ENCODE assay signal across 1 cellular context in the genomic region with DNA sequence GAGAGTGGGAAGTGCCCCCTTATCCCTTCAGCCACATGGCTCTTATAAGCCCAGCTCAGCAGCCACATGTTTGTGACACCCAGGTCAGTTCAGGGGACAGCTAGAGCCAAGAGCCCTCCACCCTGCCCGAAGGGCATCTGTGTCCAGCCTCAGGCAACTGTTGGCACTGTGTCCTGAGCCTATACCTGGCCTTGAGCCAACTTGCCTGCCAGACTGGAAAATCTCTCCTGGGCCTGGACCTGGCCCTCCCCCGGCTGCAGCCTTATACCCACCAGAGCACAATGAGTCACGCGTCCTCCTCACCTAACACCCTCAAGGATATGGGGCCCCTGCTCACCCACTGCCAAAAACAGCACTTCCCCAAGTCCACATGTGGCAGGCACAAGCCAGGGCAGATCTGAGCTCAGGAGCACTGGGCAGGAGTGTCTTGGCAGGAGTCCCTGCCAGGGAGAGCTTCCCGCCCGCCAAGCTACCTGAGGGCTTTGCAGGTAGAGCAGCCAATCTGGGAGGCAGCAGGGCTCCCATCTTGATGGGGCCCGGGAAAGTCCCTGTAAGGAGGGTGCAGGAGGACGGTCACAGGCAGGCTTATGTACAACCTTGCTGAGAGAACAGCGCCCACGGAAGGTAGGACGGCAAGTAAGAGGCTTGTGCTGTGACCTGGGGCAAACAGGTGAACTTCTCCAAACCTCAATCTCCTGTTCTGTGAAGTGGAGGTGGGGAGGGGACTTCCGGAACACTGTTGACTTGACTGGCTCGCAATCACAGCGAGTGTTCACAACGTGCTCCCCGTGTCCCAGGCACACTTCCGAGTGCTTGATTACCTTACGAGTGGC.
A peak's percentile ranks its signal among the peaks of the same experiment; 100 is the strongest.
TF ChIP-seq lines count a peak whose summit lies in the region.

No MANE protein-coding gene starts in this region.

TF ChIP-seq in K562, 482 proteins besides CTCF, POLR2A, EP300 and RAD21 (continued from another document):
- TF ChIP-seq, protein P1, sequence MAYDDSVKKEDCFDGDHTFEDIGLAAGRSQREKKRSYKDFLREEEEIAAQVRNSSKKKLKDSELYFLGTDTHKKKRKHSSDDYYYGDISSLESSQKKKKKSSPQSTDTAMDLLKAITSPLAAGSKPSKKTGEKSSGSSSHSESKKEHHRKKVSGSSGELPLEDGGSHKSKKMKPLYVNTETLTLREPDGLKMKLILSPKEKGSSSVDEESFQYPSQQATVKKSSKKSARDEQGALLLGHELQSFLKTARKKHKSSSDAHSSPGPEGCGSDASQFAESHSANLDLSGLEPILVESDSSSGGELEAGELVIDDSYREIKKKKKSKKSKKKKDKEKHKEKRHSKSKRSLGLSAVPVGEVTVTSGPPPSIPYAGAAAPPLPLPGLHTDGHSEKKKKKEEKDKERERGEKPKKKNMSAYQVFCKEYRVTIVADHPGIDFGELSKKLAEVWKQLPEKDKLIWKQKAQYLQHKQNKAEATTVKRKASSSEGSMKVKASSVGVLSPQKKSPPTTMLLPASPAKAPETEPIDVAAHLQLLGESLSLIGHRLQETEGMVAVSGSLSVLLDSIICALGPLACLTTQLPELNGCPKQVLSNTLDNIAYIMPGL (CRISPR knock-in tag; IDR thresholded peaks at IDR 0.05) = no peak
- 0 out of 2 replicates have a peak, but pooled peaks have one; percentile 22 for TF ChIP-seq SMARCA4 (IDR thresholded peaks at IDR 0.05)
- TF ChIP-seq NFXL1 (CRISPR knock-in tag; IDR thresholded peaks at IDR 0.05) = no peak
- TF ChIP-seq POU5F1 (IDR thresholded peaks at IDR 0.05; ENCODE audit: borderline replicate concordance, low read depth, low read length, partially characterized antibody) = no peak
- TF ChIP-seq POLR2H (tag; IDR thresholded peaks at IDR 0.05; ENCODE audit: low read depth) = no peak
- TF ChIP-seq ARID1B (IDR thresholded peaks at IDR 0.05) = peak; percentile 48; the same call in 1 of the 2 replicates
- no peak for TF ChIP-seq NBN (IDR thresholded peaks at IDR 0.05; ENCODE audit: low read depth)
- no peak for TF ChIP-seq RBFOX2 (IDR thresholded peaks at IDR 0.05; ENCODE audit: low read depth, low read length)
- TF ChIP-seq RBM15 (IDR thresholded peaks at IDR 0.05; ENCODE audit: insufficient read depth, low read length) = no peak
- 0 out of 2 replicates have a peak, but pooled peaks have one; percentile 34 for TF ChIP-seq CBFA2T3 (IDR thresholded peaks at IDR 0.05)
- no peak for TF ChIP-seq PHF21A (IDR thresholded peaks at IDR 0.05; ENCODE audit: borderline replicate concordance, low read depth)
- TF ChIP-seq, protein P2, sequence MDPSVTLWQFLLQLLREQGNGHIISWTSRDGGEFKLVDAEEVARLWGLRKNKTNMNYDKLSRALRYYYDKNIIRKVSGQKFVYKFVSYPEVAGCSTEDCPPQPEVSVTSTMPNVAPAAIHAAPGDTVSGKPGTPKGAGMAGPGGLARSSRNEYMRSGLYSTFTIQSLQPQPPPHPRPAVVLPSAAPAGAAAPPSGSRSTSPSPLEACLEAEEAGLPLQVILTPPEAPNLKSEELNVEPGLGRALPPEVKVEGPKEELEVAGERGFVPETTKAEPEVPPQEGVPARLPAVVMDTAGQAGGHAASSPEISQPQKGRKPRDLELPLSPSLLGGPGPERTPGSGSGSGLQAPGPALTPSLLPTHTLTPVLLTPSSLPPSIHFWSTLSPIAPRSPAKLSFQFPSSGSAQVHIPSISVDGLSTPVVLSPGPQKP (CRISPR knock-in tag; IDR thresholded peaks at IDR 0.05) = no peak
- TF ChIP-seq, protein P3, sequence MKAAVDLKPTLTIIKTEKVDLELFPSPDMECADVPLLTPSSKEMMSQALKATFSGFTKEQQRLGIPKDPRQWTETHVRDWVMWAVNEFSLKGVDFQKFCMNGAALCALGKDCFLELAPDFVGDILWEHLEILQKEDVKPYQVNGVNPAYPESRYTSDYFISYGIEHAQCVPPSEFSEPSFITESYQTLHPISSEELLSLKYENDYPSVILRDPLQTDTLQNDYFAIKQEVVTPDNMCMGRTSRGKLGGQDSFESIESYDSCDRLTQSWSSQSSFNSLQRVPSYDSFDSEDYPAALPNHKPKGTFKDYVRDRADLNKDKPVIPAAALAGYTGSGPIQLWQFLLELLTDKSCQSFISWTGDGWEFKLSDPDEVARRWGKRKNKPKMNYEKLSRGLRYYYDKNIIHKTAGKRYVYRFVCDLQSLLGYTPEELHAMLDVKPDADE (conservative IDR thresholded peaks at IDR 0.05; ENCODE audit: control insufficient read depth, low read depth, low read length) = no peak
- TF ChIP-seq, protein P4, sequence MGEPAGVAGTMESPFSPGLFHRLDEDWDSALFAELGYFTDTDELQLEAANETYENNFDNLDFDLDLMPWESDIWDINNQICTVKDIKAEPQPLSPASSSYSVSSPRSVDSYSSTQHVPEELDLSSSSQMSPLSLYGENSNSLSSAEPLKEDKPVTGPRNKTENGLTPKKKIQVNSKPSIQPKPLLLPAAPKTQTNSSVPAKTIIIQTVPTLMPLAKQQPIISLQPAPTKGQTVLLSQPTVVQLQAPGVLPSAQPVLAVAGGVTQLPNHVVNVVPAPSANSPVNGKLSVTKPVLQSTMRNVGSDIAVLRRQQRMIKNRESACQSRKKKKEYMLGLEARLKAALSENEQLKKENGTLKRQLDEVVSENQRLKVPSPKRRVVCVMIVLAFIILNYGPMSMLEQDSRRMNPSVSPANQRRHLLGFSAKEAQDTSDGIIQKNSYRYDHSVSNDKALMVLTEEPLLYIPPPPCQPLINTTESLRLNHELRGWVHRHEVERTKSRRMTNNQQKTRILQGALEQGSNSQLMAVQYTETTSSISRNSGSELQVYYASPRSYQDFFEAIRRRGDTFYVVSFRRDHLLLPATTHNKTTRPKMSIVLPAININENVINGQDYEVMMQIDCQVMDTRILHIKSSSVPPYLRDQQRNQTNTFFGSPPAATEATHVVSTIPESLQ (CRISPR knock-in tag; IDR thresholded peaks at IDR 0.05) = no peak
- TF ChIP-seq CREB1 (IDR thresholded peaks at IDR 0.05) = no peak
- TF ChIP-seq CREB1 (CRISPR knock-in tag; IDR thresholded peaks at IDR 0.05) = no peak
- peak in 1 of 2 experiments; percentile 19; a peak in 1 of 4 replicates for TF ChIP-seq RCOR1 (IDR thresholded peaks at IDR 0.05; ENCODE audit: borderline replicate concordance in 1 of 2, low read depth in 2 of 2, low read length in 2 of 2)
- no peak for TF ChIP-seq SAFB (IDR thresholded peaks at IDR 0.05; ENCODE audit: borderline replicate concordance, low read depth, low read length)
- TF ChIP-seq TEAD4 (IDR thresholded peaks at IDR 0.05; ENCODE audit: low read length) = no peak
- no peak for TF ChIP-seq TEAD4 (CRISPR knock-in tag; IDR thresholded peaks at IDR 0.05; ENCODE audit: borderline replicate concordance)
- no peak for TF ChIP-seq ZNF12 (CRISPR knock-in tag; IDR thresholded peaks at IDR 0.05)
- TF ChIP-seq LCOR (CRISPR knock-in tag; IDR thresholded peaks at IDR 0.05) = no peak
- TF ChIP-seq CTBP1 (IDR thresholded peaks at IDR 0.05; ENCODE audit: borderline replicate concordance) = peak; percentile 17; the same call in 1 of the 2 replicates
- TF ChIP-seq, protein P5, sequence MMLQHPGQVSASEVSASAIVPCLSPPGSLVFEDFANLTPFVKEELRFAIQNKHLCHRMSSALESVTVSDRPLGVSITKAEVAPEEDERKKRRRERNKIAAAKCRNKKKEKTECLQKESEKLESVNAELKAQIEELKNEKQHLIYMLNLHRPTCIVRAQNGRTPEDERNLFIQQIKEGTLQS (IDR thresholded peaks at IDR 0.05) = peak; percentile 36
- TF ChIP-seq, protein P5 (CRISPR knock-in tag; conservative IDR thresholded peaks at IDR 0.05) = no peak
- TF ChIP-seq ATF1 (CRISPR knock-in tag; IDR thresholded peaks at IDR 0.05) = no peak
- TF ChIP-seq ATF1 (tag; IDR thresholded peaks at IDR 0.05) = no peak
- no peak for TF ChIP-seq RBM39 (optimal IDR thresholded peaks at IDR 0.05; ENCODE audit: low read depth, low read length)
TF ChIP-seq in K562: peak in this region for 16.
